In genomic region chr15:66702770-66703539, GRCh38 we compare ENCODE assay signal across 1 cellular context.
TF ChIP-seq lines count a peak whose summit lies in the region.

No MANE protein-coding gene starts in this region.

TF ChIP-seq in HepG2, 621 proteins besides CTCF, POLR2A, EP300 and RAD21 (continued from another document and continues in another):
- TF ChIP-seq ZSCAN21 (CRISPR knock-in tag; IDR thresholded peaks at IDR 0.05; ENCODE audit: borderline replicate concordance) (peak; percentile 68; the same call in 1 of the 2 replicates), SAP130 (CRISPR knock-in tag; IDR thresholded peaks at IDR 0.05; ENCODE audit: low read depth) (peak; percentile 36; the same call in 1 of the 2 replicates), FOXO4 (CRISPR knock-in tag; conservative IDR thresholded peaks at IDR 0.05) (0 out of 2 replicates have a peak, but pooled peaks have one; percentile 90), HNF4G (IDR thresholded peaks at IDR 0.05; ENCODE audit: borderline replicate concordance, low read depth, low read length) (no peak), HNF4G (CRISPR knock-in tag; IDR thresholded peaks at IDR 0.05; ENCODE audit: borderline replicate concordance, low read depth) (no peak), PHF8 (CRISPR knock-in tag; IDR thresholded peaks at IDR 0.05) (0 out of 2 replicates have a peak, but pooled peaks have one; percentile 33), KDM2A (CRISPR knock-in tag; IDR thresholded peaks at IDR 0.05; ENCODE audit: borderline replicate concordance, low read depth) (peak; percentile 64; the same call in 1 of the 2 replicates), ZNF746 (CRISPR knock-in tag; IDR thresholded peaks at IDR 0.05) (no peak), ISX (CRISPR knock-in tag; conservative IDR thresholded peaks at IDR 0.05) (no peak), SMARCE1 (IDR thresholded peaks at IDR 0.05; ENCODE audit: borderline replicate concordance) (no peak), TBX2 (CRISPR knock-in tag; IDR thresholded peaks at IDR 0.05; ENCODE audit: borderline replicate concordance) (0 out of 2 replicates have a peak, but pooled peaks have one; percentile 16), ZNF788 (CRISPR knock-in tag; IDR thresholded peaks at IDR 0.05; ENCODE audit: borderline replicate concordance) (no peak), MEIS2 (CRISPR knock-in tag; IDR thresholded peaks at IDR 0.05) (0 out of 2 replicates have a peak, but pooled peaks have one; percentile 23), LCORL (IDR thresholded peaks at IDR 0.05) (no peak), LCORL (CRISPR knock-in tag; IDR thresholded peaks at IDR 0.05) (no peak), ZNF768 (CRISPR knock-in tag; IDR thresholded peaks at IDR 0.05) (peak; percentile 55; the same call in 1 of the 2 replicates), ZFP62 (CRISPR knock-in tag; IDR thresholded peaks at IDR 0.05) (no peak), ZNF263 (CRISPR knock-in tag; IDR thresholded peaks at IDR 0.05) (0 out of 2 replicates have a peak, but pooled peaks have one; percentile 21), ZNF552 (CRISPR knock-in tag; IDR thresholded peaks at IDR 0.05; ENCODE audit: borderline replicate concordance) (peak; percentile 52; the same call in 1 of the 2 replicates), ZNF773 (CRISPR knock-in tag; IDR thresholded peaks at IDR 0.05; ENCODE audit: borderline replicate concordance) (0 out of 2 replicates have a peak, but pooled peaks have one; percentile 57), MTF2 (CRISPR knock-in tag; IDR thresholded peaks at IDR 0.05; ENCODE audit: borderline replicate concordance) (0 out of 2 replicates have a peak, but pooled peaks have one; percentile 40), ZNF772 (CRISPR knock-in tag; IDR thresholded peaks at IDR 0.05) (peak; percentile 23; the same call in 1 of the 2 replicates), TFDP2 (CRISPR knock-in tag; IDR thresholded peaks at IDR 0.05) (peak; percentile 53; the same call in 1 of the 2 replicates), WIZ (CRISPR knock-in tag; IDR thresholded peaks at IDR 0.05) (no peak), ZBTB43 (CRISPR knock-in tag; conservative IDR thresholded peaks at IDR 0.05) (no peak; the same call in 1 of the 2 replicates), KAT7 (CRISPR knock-in tag; IDR thresholded peaks at IDR 0.05; ENCODE audit: borderline replicate concordance) (0 out of 2 replicates have a peak, but pooled peaks have one; percentile 22), ZNF800 (CRISPR knock-in tag; IDR thresholded peaks at IDR 0.05) (peak; percentile 98), TFDP1 (CRISPR knock-in tag; IDR thresholded peaks at IDR 0.05; ENCODE audit: borderline replicate concordance) (peak; percentile 67; the same call in 1 of the 2 replicates), CREB3 (CRISPR knock-in tag; IDR thresholded peaks at IDR 0.05) (0 out of 2 replicates have a peak, but pooled peaks have one; percentile 78), KMT2A (CRISPR knock-in tag; IDR thresholded peaks at IDR 0.05) (peak; percentile 72; the same call in 1 of the 2 replicates), AKNA (CRISPR knock-in tag; IDR thresholded peaks at IDR 0.05; ENCODE audit: borderline replicate concordance) (peak; percentile 65; the same call in 1 of the 2 replicates), ZNF710 (CRISPR knock-in tag; IDR thresholded peaks at IDR 0.05; ENCODE audit: borderline replicate concordance) (no peak), KDM3A (CRISPR knock-in tag; IDR thresholded peaks at IDR 0.05; ENCODE audit: low read depth) (no peak), ZBTB38 (CRISPR knock-in tag; IDR thresholded peaks at IDR 0.05) (0 out of 2 replicates have a peak, but pooled peaks have one; percentile 14), ZGPAT (CRISPR knock-in tag; IDR thresholded peaks at IDR 0.05) (peak; percentile 14; the same call in 1 of the 2 replicates), NFKB2 (CRISPR knock-in tag; IDR thresholded peaks at IDR 0.05; ENCODE audit: borderline replicate concordance) (peak; percentile 60; the same call in 1 of the 2 replicates), U2AF1 (optimal IDR thresholded peaks at IDR 0.05; ENCODE audit: low read depth, low read length) (no peak), ZNF441 (CRISPR knock-in tag; IDR thresholded peaks at IDR 0.05; ENCODE audit: borderline replicate concordance) (peak; percentile 46; the same call in 1 of the 2 replicates), ZNF430 (CRISPR knock-in tag; IDR thresholded peaks at IDR 0.05) (0 out of 2 replicates have a peak, but pooled peaks have one; percentile 43)
